Comparison of ENCODE assay signal across 7 cellular contexts in the genomic region with DNA sequence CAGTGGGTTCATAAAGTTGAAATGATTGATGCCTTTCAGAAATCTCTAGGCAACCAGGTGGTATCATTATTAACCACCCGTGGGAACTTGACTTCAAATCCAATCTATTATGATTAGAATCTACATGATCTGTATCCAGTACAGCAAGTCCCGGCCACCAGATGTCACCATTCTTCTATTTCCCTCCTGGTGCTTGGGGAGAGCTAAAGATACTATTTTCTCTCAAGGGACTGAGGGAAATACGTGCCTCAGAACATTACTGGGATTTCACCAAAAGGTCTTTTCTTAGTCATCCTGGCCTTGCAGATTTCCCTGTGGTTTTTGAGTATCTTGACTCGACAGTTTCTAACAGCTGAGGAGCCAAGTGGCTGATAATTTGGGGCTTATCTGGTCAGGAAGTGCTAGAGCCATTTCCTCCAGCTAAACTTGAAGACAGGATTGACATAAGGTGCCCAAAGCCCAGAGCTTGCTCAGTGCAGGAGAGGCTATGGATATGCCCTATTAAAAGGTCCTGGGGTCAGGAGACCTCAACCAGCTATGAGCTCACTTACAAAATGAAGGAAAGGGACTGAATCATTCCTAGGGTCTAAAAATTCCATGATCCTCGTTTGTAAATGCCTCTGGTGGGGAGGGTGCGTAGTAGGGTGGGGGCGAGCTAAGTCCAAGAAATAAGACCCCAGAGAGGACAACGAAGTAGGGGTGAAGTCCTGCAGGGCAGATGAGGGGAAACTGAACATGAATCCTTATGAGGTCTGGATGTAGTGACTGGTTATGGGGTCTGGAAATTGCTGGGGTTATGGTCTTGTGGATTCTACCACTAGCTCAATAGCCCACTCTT.
DNase-seq lines count a peak whose midpoint lies in the region; ATAC-seq and TF ChIP-seq lines count a peak whose summit lies in the region.

No MANE protein-coding gene starts in this region.

- H3K4me3 Mint-ChIP-seq in T-helper 17 cell = peak overlapping the region; percentile 96

- H3K36me3 ChIP-seq in gastrocnemius medialis = no peaks in the 10 kb centered on the region

- no peaks in the 10 kb centered on the region for H3K27me3 Mint-ChIP-seq in T-helper 17 cell

- H3K36me3 Mint-ChIP-seq in T-helper 17 cell (ENCODE audit: low read depth) = peaks cover 2% of the 10 kb centered on the region

- 20% methylated on average over 8 of the region's 8 CpGs for WGBS in right cardiac atrium

- H3K27ac ChIP-seq in right cardiac atrium (ENCODE audit: low read length) (peak overlapping the region; percentile 7), gastrocnemius medialis (peak overlapping the region; percentile 47 to 79 (median 54))

- ATAC-seq in HG02884 (IDR thresholded peaks at IDR 0.05; ENCODE audit: unreplicated experiment) (peak; percentile 39), T-helper 17 cell (peak; percentile 48), right cardiac atrium (peak; percentile 67 to 69), gastrocnemius medialis (peak; percentile 72 to 75)

- intact Hi-C loops in right cardiac atrium (cut with DNase I) (loop anchor here (5.0 to 10.0 kb wide), 8 partner anchors 89 to 296 kb away; a partner anchor contains a TSS), gastrocnemius medialis (cut with DNase I; ENCODE audit: low total_unique reads) (loop anchor here (1.0 to 5.0 kb wide), 4 partner anchors 54 to 294 kb away; no protein-coding TSS in a partner anchor)

- H3K9me3 ChIP-seq in T-helper 17 cell (ENCODE audit: control insufficient read depth, low read length, poor library complexity, severe bottlenecking) (no peaks in the 10 kb centered on the region), right cardiac atrium (ENCODE audit: control insufficient read depth, low read length) (no peaks in the 10 kb centered on the region), gastrocnemius medialis (no peaks in the 10 kb centered on the region)

- no peak overlapping the region for H3K4me3 ChIP-seq in right cardiac atrium (ENCODE audit: low read length)
- H3K4me3 ChIP-seq in gastrocnemius medialis = peak overlapping the region in 2 of 4 donors; percentile 9 to 27

- peaks cover 32% of the 10 kb centered on the region for H3K4me1 Mint-ChIP-seq in T-helper 17 cell

- no peak for TF ChIP-seq POLR2A in gastrocnemius medialis (IDR thresholded peaks at IDR 0.05)

- peak overlapping the region; percentile 96 for H3K27ac Mint-ChIP-seq in T-helper 17 cell

- H3K4me1 ChIP-seq in right cardiac atrium (ENCODE audit: control insufficient read depth, insufficient read depth, low read length) = peaks cover 10% of the 10 kb centered on the region
- H3K4me1 ChIP-seq in gastrocnemius medialis = peaks cover 8 to 15% of the 10 kb centered on the region in 2 donors

- no peaks in the 10 kb centered on the region for H3K27me3 ChIP-seq in right cardiac atrium (ENCODE audit: control insufficient read depth, insufficient read depth)
- no peaks in the 10 kb centered on the region for H3K27me3 ChIP-seq in gastrocnemius medialis

- peak; percentile 77 for TF ChIP-seq CTCF in GM13977 (IDR thresholded peaks at IDR 0.05; ENCODE audit: extremely low read depth, insufficient read depth, missing control alignments)
- peak; percentile 62 to 82 (median 71) for TF ChIP-seq CTCF in gastrocnemius medialis (IDR thresholded peaks at IDR 0.05 in 4 of 5, conservative IDR thresholded peaks at IDR 0.05 in 1 of 5)

- in situ Hi-C loops in GM13977 (cut with MboI; ENCODE audit: low pct_unique_long_range_greater_than_20kb, low sequenced_read_pairs, unreplicated experiment) (loop anchor here (10.0 kb wide), 2 partner anchors 224 to 296 kb away; no protein-coding TSS in a partner anchor), gastrocnemius medialis (cut with MboI; ENCODE audit: low sequenced_read_pairs in 4 of 4) (loop anchor here (5.0 to 25.0 kb wide), 7 partner anchors 116 to 794 kb away; a partner anchor contains a TSS)

- DNase-seq in GM13977 (ENCODE audit: low spot score) (peak; percentile 86), NCI-H1694 (lab: John Stamatoyannopoulos, UW) (peak; percentile 96), T-helper 17 cell (peak; percentile 51 to 73 (median 64)), anterior cingulate cortex (lab: John Stamatoyannopoulos, UW) (peak in 54 of 58 donors; percentile 29 to 90 (median 70)), right cardiac atrium (peak; percentile 87 to 92 (median 87)), gastrocnemius medialis (peak; percentile 76 to 78)
